ENCODE assay signal across 8 cellular contexts in genomic region chr19:52026255-52026990, GRCh38. TPM values are rescaled to one million over a fixed set of nuclear protein-coding genes. Genes with fewer than 3 reads are reported as not detected.
DNase-seq lines count a peak whose midpoint lies in the region; TF ChIP-seq lines count a peak whose summit lies in the region.
"Not testable (repeated sequence)": the region's sequence is repeated elsewhere in the genome, so short reads cannot be mapped to it uniquely, and the experiment has no call there.

No MANE protein-coding gene starts in this region.

- H3K9ac ChIP-seq in BLaER1 treated with 17β-estradiol and CSF1 and Interleukin-3, amounts not matched to agents 10 nM and 100 nM; mesendoderm (ENCODE audit: low read length); neural progenitor cell: not testable (repeated sequence)

- POLR2A ChIA-PET in activated CD4-positive, alpha-beta memory T cell treated with anti-CD3 and anti-CD28 coated beads, Interleukin-2, amount 10 ng/mL, durations not matched to agents 7 days and 5 days (lab: Charles Lee): interaction anchor here (2.9 kb wide), 1 partner anchor 22 kb away, joined by 37 read pairs; the partner anchor contains the start of gene ZNF432

- not testable (repeated sequence) for H3K27ac Mint-ChIP-seq in activated CD4-positive, alpha-beta memory T cell treated with anti-CD3 and anti-CD28 coated beads, Interleukin-2, amount 10 ng/mL, durations not matched to agents 7 days and 5 days; neural progenitor cell
- peak overlapping the region in 3 of 5 experiments; percentile 97 to 99 (median 98) for H3K27ac Mint-ChIP-seq in brain

- not testable (repeated sequence) for H2BK120ac ChIP-seq in mesendoderm (ENCODE audit: low read depth, low read length)

- H3K36me3 Mint-ChIP-seq in activated CD4-positive, alpha-beta memory T cell treated with anti-CD3 and anti-CD28 coated beads, Interleukin-2, amount 10 ng/mL, durations not matched to agents 7 days and 5 days (ENCODE audit: low read depth): peaks cover 83% of the 10 kb centered on the region
- H3K36me3 Mint-ChIP-seq in brain: peaks cover 82% of the 10 kb centered on the region
- H3K36me3 Mint-ChIP-seq in neural progenitor cell: peaks cover 65% of the 10 kb centered on the region

- not testable (repeated sequence) for H3K27ac ChIP-seq in BLaER1 treated with 17β-estradiol and CSF1 and Interleukin-3, amounts not matched to agents 10 nM and 100 nM; neural progenitor cell
- peak overlapping the region; percentile 98 for H3K27ac ChIP-seq in hepatocyte
- H3K27ac ChIP-seq in mesendoderm (ENCODE audit: low read depth, low read length): peak overlapping the region; percentile 62

- not testable (repeated sequence) for H3K23ac ChIP-seq in mesendoderm (ENCODE audit: low read length)

- peaks cover 60% of the 10 kb centered on the region for H3K9me3 Mint-ChIP-seq in activated CD4-positive, alpha-beta memory T cell treated with anti-CD3 and anti-CD28 coated beads, Interleukin-2, amount 10 ng/mL, durations not matched to agents 7 days and 5 days
- H3K9me3 Mint-ChIP-seq in brain (peaks cover 42 to 70% (median 52%) of the 10 kb centered on the region in 5 experiments), neural progenitor cell (peaks cover 73% of the 10 kb centered on the region)

- H3K79me2 ChIP-seq in hepatocyte (peaks cover 45% of the 10 kb centered on the region), neural progenitor cell (ENCODE audit: low read depth) (peaks cover 35% of the 10 kb centered on the region)
- not testable (repeated sequence) for H3K79me2 ChIP-seq in mesendoderm (ENCODE audit: control insufficient read depth, insufficient read depth, low read length)

- DNase-seq in ELF-1 (ENCODE audit: low read depth, low spot score) (peak; percentile 81), mesendoderm (peak; percentile 91)
- not testable (repeated sequence) for DNase-seq in NB4 (ENCODE audit: low read depth); activated CD4-positive, alpha-beta memory T cell treated with anti-CD3 and anti-CD28 coated beads, Interleukin-2, amount 10 ng/mL, durations not matched to agents 7 days and 5 days; hepatocyte (ENCODE audit: low spot score); neural progenitor cell (ENCODE audit: low spot score)

- peaks cover 7 to 26% (median 14%) of the 10 kb centered on the region in 10 experiments; a peak in 18 of 20 replicates for H3K4me1 ChIP-seq in BLaER1 treated with 17β-estradiol and CSF1 and Interleukin-3, amounts not matched to agents 10 nM and 100 nM
- H3K4me1 ChIP-seq in hepatocyte (ENCODE audit: insufficient read depth); mesendoderm (ENCODE audit: control insufficient read depth, low read depth, low read length); neural progenitor cell: not testable (repeated sequence)

- not testable (repeated sequence) for H3K27me3 Mint-ChIP-seq in activated CD4-positive, alpha-beta memory T cell treated with anti-CD3 and anti-CD28 coated beads, Interleukin-2, amount 10 ng/mL, durations not matched to agents 7 days and 5 days; neural progenitor cell (ENCODE audit: insufficient read depth, low read depth)
- peaks cover 15% of the 10 kb centered on the region for H3K27me3 Mint-ChIP-seq in brain

- WGBS in hepatocyte (ENCODE audit: low lambda C conversion rate, missing lambda C conversion rate): 58% methylated on average over 15 of the region's 15 CpGs
- no CpG with 5 or more reads among the region's 15 CpGs for WGBS in mesendoderm (ENCODE audit: extremely low coverage, insufficient coverage, low lambda C conversion rate)

- not testable (repeated sequence) for H4K8ac ChIP-seq in mesendoderm (ENCODE audit: low read depth, low read length)

- not testable (repeated sequence) for H3K27me3 ChIP-seq in BLaER1 treated with 17β-estradiol and CSF1 and Interleukin-3, amounts not matched to agents 10 nM and 100 nM; hepatocyte; mesendoderm (ENCODE audit: insufficient read depth, low read length, poor library complexity); neural progenitor cell

- not testable (repeated sequence) for H3K56ac ChIP-seq in mesendoderm (ENCODE audit: low read length)

- TF ChIP-seq POLR2A in NB4 (IDR thresholded peaks at IDR 0.05; ENCODE audit: extremely low read depth, insufficient read length): not testable (repeated sequence)

- peaks cover 73 to 80% (median 77%) of the 10 kb centered on the region in 11 experiments for H3K9me3 ChIP-seq in BLaER1 treated with 17β-estradiol and CSF1 and Interleukin-3, amounts not matched to agents 10 nM and 100 nM (replicated peaks in 1 of 11)
- peaks cover 31% of the 10 kb centered on the region for H3K9me3 ChIP-seq in hepatocyte (ENCODE audit: low read depth)
- not testable (repeated sequence) for H3K9me3 ChIP-seq in neural progenitor cell (ENCODE audit: low read depth)

- peaks cover 25% of the 10 kb centered on the region for H3K4me1 Mint-ChIP-seq in activated CD4-positive, alpha-beta memory T cell treated with anti-CD3 and anti-CD28 coated beads, Interleukin-2, amount 10 ng/mL, durations not matched to agents 7 days and 5 days
- peaks cover 40% of the 10 kb centered on the region for H3K4me1 Mint-ChIP-seq in brain
- not testable (repeated sequence) for H3K4me1 Mint-ChIP-seq in neural progenitor cell

- H2BK15ac ChIP-seq in mesendoderm (replicated peaks; ENCODE audit: low read depth): not testable (repeated sequence)

- H3K4ac ChIP-seq in mesendoderm (ENCODE audit: low read depth, low read length): not testable (repeated sequence)

- H3K9me2 ChIP-seq in hepatocyte (replicated peaks; ENCODE audit: insufficient read depth): not testable (repeated sequence)

- H3K4me3 ChIP-seq in BLaER1 treated with 17β-estradiol and CSF1 and Interleukin-3, amounts not matched to agents 10 nM and 100 nM: peak overlapping the region; percentile 74 to 91 (median 81); a peak in 14 of 20 replicates
- H3K4me3 ChIP-seq in NB4 (ENCODE audit: low read depth, low read length): peak overlapping the region; percentile 94
- H3K4me3 ChIP-seq in hepatocyte; mesendoderm (ENCODE audit: low read length): not testable (repeated sequence)
- H3K4me3 ChIP-seq in neural progenitor cell: peak overlapping the region; percentile 80

- peaks cover 58 to 75% (median 72%) of the 10 kb centered on the region in 11 experiments for H3K36me3 ChIP-seq in BLaER1 treated with 17β-estradiol and CSF1 and Interleukin-3, amounts not matched to agents 10 nM and 100 nM
- H3K36me3 ChIP-seq in hepatocyte (replicated peaks; ENCODE audit: insufficient read depth, low read depth); mesendoderm (ENCODE audit: control insufficient read depth, insufficient read depth, low read length): not testable (repeated sequence)
- H3K36me3 ChIP-seq in neural progenitor cell: peaks cover 24% of the 10 kb centered on the region

- not testable (repeated sequence) for H3F3A ChIP-seq in neural progenitor cell (ENCODE audit: low read depth)

- not testable (repeated sequence) for H3K79me1 ChIP-seq in mesendoderm (ENCODE audit: low read length)

- H3K4me3 Mint-ChIP-seq in activated CD4-positive, alpha-beta memory T cell treated with anti-CD3 and anti-CD28 coated beads, Interleukin-2, amount 10 ng/mL, durations not matched to agents 7 days and 5 days: peak overlapping the region; percentile 89
- H3K4me3 Mint-ChIP-seq in brain (peak overlapping the region; percentile 88 to 94 (median 93)), neural progenitor cell (peak overlapping the region; percentile 96)

- not testable (repeated sequence) for H4K5ac ChIP-seq in mesendoderm (ENCODE audit: low read length)

- not testable (repeated sequence) for H2AFZ ChIP-seq in hepatocyte; neural progenitor cell (replicated peaks)

- CTCF ChIA-PET in activated CD4-positive, alpha-beta memory T cell treated with anti-CD3 and anti-CD28 coated beads, Interleukin-2, amount 10 ng/mL, durations not matched to agents 7 days and 5 days (lab: Charles Lee): not testable (repeated sequence)

- not testable (repeated sequence) for H2BK5ac ChIP-seq in mesendoderm (ENCODE audit: low read length)

- H3K4me2 ChIP-seq in BLaER1 treated with 17β-estradiol and CSF1 and Interleukin-3, amounts not matched to agents 10 nM and 100 nM: peak overlapping the region; percentile 73 to 93 (median 81); a peak in 19 of 22 replicates
- H3K4me2 ChIP-seq in hepatocyte (peak overlapping the region; percentile 76), neural progenitor cell (peak overlapping the region; percentile 84)
- H3K4me2 ChIP-seq in mesendoderm (ENCODE audit: low read length): not testable (repeated sequence)

- not testable (repeated sequence) for H2AK5ac ChIP-seq in mesendoderm (ENCODE audit: low read length)

- H3K18ac ChIP-seq in mesendoderm (ENCODE audit: low read length): not testable (repeated sequence)

- TF ChIP-seq CTCF in NB4 (IDR thresholded peaks at IDR 0.05; ENCODE audit: low read depth, low read length); brain (conservative IDR thresholded peaks at IDR 0.05); hepatocyte (IDR thresholded peaks at IDR 0.05; ENCODE audit: poor library complexity); neural progenitor cell (IDR thresholded peaks at IDR 0.05): not testable (repeated sequence)

- not testable (repeated sequence) for H4K20me1 ChIP-seq in BLaER1 treated with 17β-estradiol and CSF1 and Interleukin-3, amounts not matched to agents 10 nM and 100 nM; hepatocyte (ENCODE audit: insufficient read depth, poor library complexity, severe bottlenecking); neural progenitor cell (ENCODE audit: low read depth)

RNA-seq across cellular contexts. Expression of gene ZNF614, which starts 1.8 kb away (rescaled TPM):
- 1 to 10 TPM; 8.0 to 8.2 TPM for total RNA-seq in activated CD4-positive, alpha-beta memory T cell treated with anti-CD3 and anti-CD28 coated beads, Interleukin-2, amount 10 ng/mL, durations not matched to agents 7 days and 5 days
- 1.6 TPM for polyA plus RNA-seq in brain (ENCODE audit: insufficient read depth, low read depth, low replicate concordance)
- total RNA-seq in hepatocyte: 10.7 and 10.8 TPM in 2 replicates
- 4.2 and 5.5 TPM in 2 replicates for polyA plus RNA-seq in hepatocyte
- polyA plus RNA-seq in mesendoderm (2013, experiment 1 of 2): 15.5 TPM
- 15.7 TPM for polyA plus RNA-seq in mesendoderm (2013, experiment 2 of 2)
- 19.1 and 21.5 TPM in 2 replicates for total RNA-seq in neural progenitor cell (ENCODE audit: low replicate concordance)

RNA-seq across cellular contexts. Expression of gene ZNF615, which starts 18.4 kb away (rescaled TPM):
- total RNA-seq in activated CD4-positive, alpha-beta memory T cell treated with anti-CD3 and anti-CD28 coated beads, Interleukin-2, amount 10 ng/mL, durations not matched to agents 7 days and 5 days: 10 to 100 TPM; 11.4 to 12.1 TPM
- 3.3 TPM for polyA plus RNA-seq in brain (ENCODE audit: insufficient read depth, low read depth, low replicate concordance)
- total RNA-seq in hepatocyte: 11.6 and 17.6 TPM in 2 replicates
- 3.4 and 4.9 TPM in 2 replicates for polyA plus RNA-seq in hepatocyte
- polyA plus RNA-seq in mesendoderm (2013, experiment 1 of 2): 5.7 TPM
- polyA plus RNA-seq in mesendoderm (2013, experiment 2 of 2): 5.9 TPM
- total RNA-seq in neural progenitor cell (ENCODE audit: low replicate concordance): 15.9 and 31.4 TPM in 2 replicates

RNA-seq across cellular contexts. Expression of gene ZNF432, which starts 22.2 kb away (rescaled TPM):
- total RNA-seq in activated CD4-positive, alpha-beta memory T cell treated with anti-CD3 and anti-CD28 coated beads, Interleukin-2, amount 10 ng/mL, durations not matched to agents 7 days and 5 days: 10 to 100 TPM; 12.8 to 13.6 TPM
- polyA plus RNA-seq in brain (ENCODE audit: insufficient read depth, low read depth, low replicate concordance) (2.6 TPM), hepatocyte (3.4 and 4.8 TPM in 2 replicates)
- total RNA-seq in hepatocyte (7.4 and 10.1 TPM in 2 replicates), neural progenitor cell (ENCODE audit: low replicate concordance) (17.7 and 23.3 TPM in 2 replicates)
- polyA plus RNA-seq in mesendoderm (2013, experiment 1 of 2): 4.6 TPM
- 4.5 TPM for polyA plus RNA-seq in mesendoderm (2013, experiment 2 of 2)

RNA-seq across cellular contexts. Expression of gene ZNF350, which starts 39.8 kb away (rescaled TPM):
- total RNA-seq in activated CD4-positive, alpha-beta memory T cell treated with anti-CD3 and anti-CD28 coated beads, Interleukin-2, amount 10 ng/mL, durations not matched to agents 7 days and 5 days: 10 to 100 TPM; 14.0 to 15.9 TPM
- polyA plus RNA-seq in brain (ENCODE audit: insufficient read depth, low read depth, low replicate concordance) (3.3 TPM), hepatocyte (3.1 and 5.0 TPM in 2 replicates)
- total RNA-seq in hepatocyte (3.5 and 4.3 TPM in 2 replicates), neural progenitor cell (ENCODE audit: low replicate concordance) (4.6 and 7.3 TPM in 2 replicates)
- 5.1 TPM for polyA plus RNA-seq in mesendoderm (2013, experiment 1 of 2)
- polyA plus RNA-seq in mesendoderm (2013, experiment 2 of 2): 5.3 TPM
